ENCODE assay signal across 24 cellular contexts in the genomic region with DNA sequence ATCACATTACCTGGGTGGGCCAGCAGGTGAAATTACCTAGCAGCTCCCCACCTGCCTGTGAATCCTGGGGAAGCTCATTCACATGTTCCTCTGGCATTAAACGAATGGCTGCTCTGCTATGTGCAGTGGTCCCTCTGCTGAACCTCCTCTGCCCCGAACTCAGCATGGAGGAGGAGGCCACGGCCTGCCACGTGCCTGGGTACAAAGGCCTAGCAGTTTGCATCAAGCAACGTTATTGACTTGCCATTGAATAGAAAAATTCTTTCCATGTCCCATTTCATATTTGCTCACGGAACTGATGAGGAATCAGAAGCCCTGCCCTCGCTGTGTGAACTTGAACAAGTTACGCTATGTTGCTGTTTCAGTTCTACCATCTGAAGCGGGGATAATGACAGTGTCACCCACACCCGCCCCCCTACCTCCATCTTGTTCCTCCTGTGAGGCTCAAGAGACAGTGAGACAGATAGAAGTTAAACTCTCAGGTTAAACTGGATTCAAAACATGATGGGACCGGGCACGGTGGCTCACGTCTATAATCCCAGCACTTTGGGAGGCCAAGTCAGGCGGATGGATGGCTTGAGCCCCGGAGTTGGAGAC. TPM values are rescaled to one million over a fixed set of nuclear protein-coding genes. Genes with fewer than 3 reads are reported as not detected.
A peak's percentile ranks its signal among the peaks of the same experiment; 100 is the strongest.
DNase-seq lines count a peak whose midpoint lies in the region; ATAC-seq, FAIRE-seq and TF ChIP-seq lines count a peak whose summit lies in the region.
"Had no signal": no experiment of that assay in that cellular context is flagged by ENCODE, and none has a peak within 500 bp of the region (broad histone marks: within the 10 kb centered on the region; RNA-seq: fewer than 3 reads in every experiment).

No MANE protein-coding gene starts in this region.

- no peak for TF ChIP-seq RAD21 in Ishikawa (IDR thresholded peaks at IDR 0.05; ENCODE audit: low read depth)
- no peak for TF ChIP-seq RAD21 in H1 (IDR thresholded peaks at IDR 0.05 in 1 of 2, conservative IDR thresholded peaks at IDR 0.05 in 1 of 2; ENCODE audit: low read depth in 2 of 2, low read length in 2 of 2)

- no peak overlapping the region for H3K4ac ChIP-seq in H1 (replicated peaks; ENCODE audit: insufficient read length, low read depth, low read length)

- H4K20me1 ChIP-seq in H1 (replicated peaks in 1 of 2; ENCODE audit: control insufficient read depth in 1 of 2, insufficient read depth in 2 of 2, low read length in 2 of 2), result peaks cover 35 to 47% of the 10 kb centered on the region in 2 experiments

- H3K23ac ChIP-seq in H1 (ENCODE audit: insufficient read length), result no peak overlapping the region

- no peak overlapping the region for H3K4me3 Mint-ChIP-seq in activated CD4-positive, alpha-beta T cell treated with anti-CD3 and anti-CD28 coated beads, Interleukin-2, amount 10 ng/mL, durations not matched to agents 7 days and 5 days
- no peak overlapping the region for H3K4me3 Mint-ChIP-seq in activated CD4-positive, alpha-beta T cell treated with anti-CD3 and anti-CD28 coated beads, Interleukin-2, amount 10 ng/mL, durations not matched to agents 24 days and 14 days
- no peak overlapping the region for H3K4me3 Mint-ChIP-seq in osteocyte (ENCODE audit: unreplicated experiment)
- H3K4me3 Mint-ChIP-seq: activated T-cell treated with anti-CD3 and anti-CD28 coated beads, Interleukin-2, amount 50 U/mL, for 72 hours; naive thymus-derived CD8-positive, alpha-beta T cell; stimulated activated memory B cell treated with anti-CD40 and anti-IgM and Interleukin-4, amounts not matched to agents 10 μg/mL and 1 μg/mL and 100 μg/mL, for 72 hours had no signal

- FAIRE-seq in H1 (lab: Jason Lieb, UNC), result no peak
- FAIRE-seq: G401.6, K562 had no signal

- no peak overlapping the region for H2BK20ac ChIP-seq in H1 (ENCODE audit: low read length)

- H3K4me1 ChIP-seq in H1 (replicated peaks in 1 of 4; ENCODE audit: control insufficient read depth in 3 of 4, insufficient read depth in 4 of 4, low read length in 3 of 4), result peaks cover 7 to 22% (median 19%) of the 10 kb centered on the region in 4 experiments
- peaks cover 0 to 13% of the 10 kb centered on the region in 2 donors for H3K4me1 ChIP-seq in right atrium auricular region
- H3K4me1 ChIP-seq: upper lobe of right lung had no signal

- H3K27ac Mint-ChIP-seq in activated CD4-positive, alpha-beta T cell treated with anti-CD3 and anti-CD28 coated beads, Interleukin-2, amount 10 ng/mL, durations not matched to agents 7 days and 5 days, result peak overlapping the region; percentile 73
- H3K27ac Mint-ChIP-seq in activated CD4-positive, alpha-beta T cell treated with anti-CD3 and anti-CD28 coated beads, Interleukin-2, amount 10 ng/mL, durations not matched to agents 24 days and 14 days, result no peak overlapping the region
- peak overlapping the region; percentile 6 for H3K27ac Mint-ChIP-seq in osteocyte (ENCODE audit: unreplicated experiment)
- H3K27ac Mint-ChIP-seq: activated T-cell treated with anti-CD3 and anti-CD28 coated beads, Interleukin-2, amount 50 U/mL, for 72 hours; stimulated activated memory B cell treated with anti-CD40 and anti-IgM and Interleukin-4, amounts not matched to agents 10 μg/mL and 1 μg/mL and 100 μg/mL, for 72 hours had no signal

- no peaks in the 10 kb centered on the region for H3K23me2 ChIP-seq in H1 (ENCODE audit: low read depth, low read length)

- no peak overlapping the region for H2BK12ac ChIP-seq in H1 (ENCODE audit: low read depth, low read length)

- no peak overlapping the region for H3K18ac ChIP-seq in H1 (ENCODE audit: extremely low read depth, low read length)

- H3K4me2 ChIP-seq in H1 (ENCODE audit: insufficient read depth in 1 of 2, low read depth in 2 of 2, low read length in 2 of 2), result no peak overlapping the region; a peak in 1 of 4 replicates

- DNase-seq in activated CD4-positive, alpha-beta T cell treated with anti-CD3 and anti-CD28 coated beads, Interleukin-2, amount 10 ng/mL, durations not matched to agents 7 days and 5 days, result no peak
- no peak for DNase-seq in activated CD4-positive, alpha-beta T cell treated with anti-CD3 and anti-CD28 coated beads, Interleukin-2, amount 10 ng/mL, durations not matched to agents 24 days and 14 days
- DNase-seq in H1 (ENCODE audit: low read depth in 1 of 2, low spot score in 2 of 2) (no peak), osteocyte (ENCODE audit: extremely low spot score, unreplicated experiment) (no peak), NCI-H2171 (lab: John Stamatoyannopoulos, UW) (no peak), right atrium auricular region (ENCODE audit: low spot score) (no peak)
- DNase-seq: activated T-cell treated with anti-CD3 and anti-CD28 coated beads, Interleukin-2, amount 50 U/mL, for 72 hours; amniotic stem cell; C1 segment of cervical spinal cord; DMS79; effector CD4-positive, alpha-beta T cell; naive thymus-derived CD8-positive, alpha-beta T cell; NCI-H1694 treated with DMSO at 0.1 percent for 48 hours; NCI-H446 treated with DMSO at 0.1 percent for 48 hours; NCI-H82; upper lobe of right lung had no signal

- no peaks in the 10 kb centered on the region for H3K36me3 ChIP-seq in H1 (ENCODE audit: control insufficient read depth in 2 of 4, insufficient read depth in 4 of 4, low read length in 3 of 4)
- H3K36me3 ChIP-seq in right atrium auricular region, result no peaks in the 10 kb centered on the region
- H3K36me3 ChIP-seq: breast epithelium, upper lobe of right lung had no signal

- TF ChIP-seq CTCF in H1 (IDR thresholded peaks at IDR 0.05; ENCODE audit: control extremely low read depth in 1 of 3, insufficient read depth in 1 of 3, low read depth in 1 of 3, low read length in 3 of 3) (no peak), osteocyte (IDR thresholded peaks at IDR 0.05) (no peak), right atrium auricular region (IDR thresholded peaks at IDR 0.05) (no peak)

- H3K4me1 Mint-ChIP-seq in activated CD4-positive, alpha-beta T cell treated with anti-CD3 and anti-CD28 coated beads, Interleukin-2, amount 10 ng/mL, durations not matched to agents 7 days and 5 days, result peaks cover 37% of the 10 kb centered on the region
- peaks cover 40% of the 10 kb centered on the region for H3K4me1 Mint-ChIP-seq in activated CD4-positive, alpha-beta T cell treated with anti-CD3 and anti-CD28 coated beads, Interleukin-2, amount 10 ng/mL, durations not matched to agents 24 days and 14 days
- peaks cover 52% of the 10 kb centered on the region for H3K4me1 Mint-ChIP-seq in osteocyte (ENCODE audit: unreplicated experiment)

- POLR2A ChIA-PET in activated CD4-positive, alpha-beta T cell treated with anti-CD3 and anti-CD28 coated beads, Interleukin-2, amount 10 ng/mL, durations not matched to agents 7 days and 5 days (lab: Charles Lee), result no interaction called here
- POLR2A ChIA-PET in H1 (lab: Charles Lee; ENCODE audit: partially characterized antibody), result interaction anchor here (0.8 to 1.7 kb wide), 8 partner anchors 8 to 32 kb away, joined by 3 to 7 read pairs (median 3); no protein-coding TSS in a partner anchor

- H3K36me3 Mint-ChIP-seq in activated CD4-positive, alpha-beta T cell treated with anti-CD3 and anti-CD28 coated beads, Interleukin-2, amount 10 ng/mL, durations not matched to agents 7 days and 5 days (ENCODE audit: low read depth), result peaks cover 4% of the 10 kb centered on the region
- peaks cover 13% of the 10 kb centered on the region for H3K36me3 Mint-ChIP-seq in activated CD4-positive, alpha-beta T cell treated with anti-CD3 and anti-CD28 coated beads, Interleukin-2, amount 10 ng/mL, durations not matched to agents 24 days and 14 days (ENCODE audit: low read depth)
- H3K36me3 Mint-ChIP-seq in osteocyte (ENCODE audit: unreplicated experiment), result peaks cover 4% of the 10 kb centered on the region
- H3K36me3 Mint-ChIP-seq: naive thymus-derived CD8-positive, alpha-beta T cell had no signal

- 0 out of 2 replicates have a peak overlapping the region, but pooled peaks have one; percentile 35 for H2BK5ac ChIP-seq in H1 (ENCODE audit: low read depth, low read length)

- H3K27me3 ChIP-seq in H1 (replicated peaks in 1 of 4; ENCODE audit: control insufficient read depth in 3 of 4, extremely low read depth in 1 of 4, insufficient read depth in 3 of 4, low read length in 3 of 4) (no peaks in the 10 kb centered on the region), right atrium auricular region (no peaks in the 10 kb centered on the region)
- H3K27me3 ChIP-seq: breast epithelium, SJSA1, upper lobe of right lung had no signal

- no peak overlapping the region for H2BK120ac ChIP-seq in H1 (replicated peaks; ENCODE audit: low read depth, low read length)

- TF ChIP-seq EP300 in Ishikawa (IDR thresholded peaks at IDR 0.05; ENCODE audit: borderline replicate concordance) (no peak), H1 (IDR thresholded peaks at IDR 0.05; ENCODE audit: borderline replicate concordance in 1 of 2, low read depth in 2 of 2, low read length in 2 of 2) (no peak)

- no peak overlapping the region for H2AK5ac ChIP-seq in H1 (ENCODE audit: low read depth, low read length)

- H3K56ac ChIP-seq in H1 (replicated peaks; ENCODE audit: insufficient read length, low read depth, low read length), result no peak overlapping the region

- no peaks in the 10 kb centered on the region for H3K9me3 ChIP-seq in H1 (ENCODE audit: insufficient read depth in 2 of 2, low read depth in 1 of 2, low read length in 1 of 2)
- no peaks in the 10 kb centered on the region for H3K9me3 ChIP-seq in right atrium auricular region
- H3K9me3 ChIP-seq: breast epithelium, SJSA1, upper lobe of right lung had no signal

- no peak overlapping the region for H4K91ac ChIP-seq in H1 (replicated peaks; ENCODE audit: insufficient read length, low read length)

- CTCF ChIA-PET in activated CD4-positive, alpha-beta T cell treated with anti-CD3 and anti-CD28 coated beads, Interleukin-2, amount 10 ng/mL, durations not matched to agents 7 days and 5 days (lab: Charles Lee), result no interaction called here
- CTCF ChIA-PET in H1 (lab: Charles Lee; ENCODE audit: partially characterized antibody), result interaction anchor here (1.5 to 2.4 kb wide), 2 partner anchors 9 to 17 kb away, joined by 4 to 9 read pairs; no protein-coding TSS in a partner anchor

- no peaks in the 10 kb centered on the region for H3K9me3 Mint-ChIP-seq in activated CD4-positive, alpha-beta T cell treated with anti-CD3 and anti-CD28 coated beads, Interleukin-2, amount 10 ng/mL, durations not matched to agents 7 days and 5 days
- H3K9me3 Mint-ChIP-seq in activated CD4-positive, alpha-beta T cell treated with anti-CD3 and anti-CD28 coated beads, Interleukin-2, amount 10 ng/mL, durations not matched to agents 24 days and 14 days, result no peaks in the 10 kb centered on the region
- H3K9me3 Mint-ChIP-seq in osteocyte (ENCODE audit: unreplicated experiment), result no peaks in the 10 kb centered on the region
- H3K9me3 Mint-ChIP-seq: activated T-cell treated with anti-CD3 and anti-CD28 coated beads, Interleukin-2, amount 50 U/mL, for 72 hours; naive thymus-derived CD8-positive, alpha-beta T cell; stimulated activated memory B cell treated with anti-CD40 and anti-IgM and Interleukin-4, amounts not matched to agents 10 μg/mL and 1 μg/mL and 100 μg/mL, for 72 hours had no signal

- no peak overlapping the region for H3K27ac ChIP-seq in H1 (ENCODE audit: low read depth, low read length)
- no peak overlapping the region for H3K27ac ChIP-seq in right atrium auricular region
- H3K27ac ChIP-seq: 22Rv1, breast epithelium, SJSA1, upper lobe of right lung had no signal

- H3K79me2 ChIP-seq in H1 (ENCODE audit: control insufficient read depth in 1 of 2, insufficient read depth in 2 of 2, low read length in 2 of 2), result peaks cover 24 to 100% of the 10 kb centered on the region in 2 experiments

- no peak for TF ChIP-seq POLR2A in H1 (IDR thresholded peaks at IDR 0.05; ENCODE audit: control extremely low read depth in 1 of 2, low read depth in 2 of 2, low read length in 2 of 2)

- ATAC-seq in GM18861 (IDR thresholded peaks at IDR 0.05; ENCODE audit: unreplicated experiment), result no peak
- ATAC-seq: activated T-cell treated with anti-CD3 and anti-CD28 coated beads, Interleukin-2, amount 50 U/mL, for 72 hours; K562; naive thymus-derived CD8-positive, alpha-beta T cell; stimulated activated memory B cell treated with anti-CD40 and anti-IgM and Interleukin-4, amounts not matched to agents 10 μg/mL and 1 μg/mL and 100 μg/mL, for 72 hours had no signal

- intact Hi-C loops in activated CD4-positive, alpha-beta T cell treated with anti-CD3 and anti-CD28 coated beads, Interleukin-2, amount 10 ng/mL, durations not matched to agents 24 days and 14 days (cut with micrococcal nuclease), result no loop called here

- H3K9ac ChIP-seq in H1 (replicated peaks in 1 of 4; ENCODE audit: extremely low read depth in 1 of 4, low read depth in 3 of 4, low read length in 3 of 4), result no peak overlapping the region

- no peak overlapping the region for H3K4me3 ChIP-seq in H1 (ENCODE audit: extremely low read depth in 1 of 4, insufficient read depth in 2 of 4, low read depth in 3 of 4, low read length in 4 of 4)
- no peak overlapping the region for H3K4me3 ChIP-seq in right atrium auricular region
- H3K4me3 ChIP-seq: breast epithelium, K562, SJSA1, upper lobe of right lung had no signal

- no peaks in the 10 kb centered on the region for H3K27me3 Mint-ChIP-seq in activated CD4-positive, alpha-beta T cell treated with anti-CD3 and anti-CD28 coated beads, Interleukin-2, amount 10 ng/mL, durations not matched to agents 7 days and 5 days
- no peaks in the 10 kb centered on the region for H3K27me3 Mint-ChIP-seq in activated CD4-positive, alpha-beta T cell treated with anti-CD3 and anti-CD28 coated beads, Interleukin-2, amount 10 ng/mL, durations not matched to agents 24 days and 14 days
- H3K27me3 Mint-ChIP-seq in osteocyte (ENCODE audit: unreplicated experiment), result no peaks in the 10 kb centered on the region
- H3K27me3 Mint-ChIP-seq: naive thymus-derived CD8-positive, alpha-beta T cell; stimulated activated memory B cell treated with anti-CD40 and anti-IgM and Interleukin-4, amounts not matched to agents 10 μg/mL and 1 μg/mL and 100 μg/mL, for 72 hours had no signal

- H4K8ac ChIP-seq in H1 (ENCODE audit: extremely low read depth, insufficient read depth, low read length), result no peak overlapping the region; the same call in 1 of the 2 replicates

- H3K79me1 ChIP-seq in H1 (ENCODE audit: low read depth, low read length), result peaks cover 36% of the 10 kb centered on the region

- no peak overlapping the region for H2AFZ ChIP-seq in H1 (ENCODE audit: low read length)

- no peak overlapping the region for H2BK15ac ChIP-seq in H1 (ENCODE audit: low read length)

- WGBS in H1 (ENCODE audit: extremely low coverage in 1 of 2, insufficient coverage in 1 of 2, insufficient read length in 1 of 2, insufficient replicate concordance in 2 of 2, low coverage in 1 of 2, low lambda C conversion rate in 2 of 2, missing lambda C conversion rate in 1 of 2), 2 experiments, result 87% methylated on average over 15 of the region's 15 CpGs; no CpG with 5 or more reads in 1 of the 2 experiments

- H3K14ac ChIP-seq in H1 (ENCODE audit: insufficient read length), result no peak overlapping the region

- no peak overlapping the region for H4K5ac ChIP-seq in H1 (ENCODE audit: insufficient read length, low read depth, low read length)

RNA-seq across cellular contexts. Expression of a gene that starts 25.3 kb away (rescaled TPM):
- total RNA-seq in activated CD4-positive, alpha-beta T cell treated with anti-CD3 and anti-CD28 coated beads, Interleukin-2, amount 10 ng/mL, durations not matched to agents 7 days and 5 days, result 10 to 100 TPM; 64.5 to 77.5 TPM
- total RNA-seq in activated CD4-positive, alpha-beta T cell treated with anti-CD3 and anti-CD28 coated beads, Interleukin-2, amount 10 ng/mL, durations not matched to agents 24 days and 14 days, result 137 and 138 TPM in 2 replicates
- total RNA-seq in H1 (2021; fragmentation: NEBNext Ultra II Directional; extraction: Animal tissue kit (Norgen Biotek cat#: 25700)), result 107 and 114 TPM in 2 replicates
- polyA plus RNA-seq in H1 (2011; rRNA removed), result 26.8 and 44.5 TPM in 2 replicates
- 24.8 TPM for polyA plus RNA-seq in H1 (2011; cell fraction: cytosol; rRNA removed)
- polyA plus RNA-seq in H1 (2011; cell fraction: nucleus; rRNA removed), result 56.4 TPM
- polyA plus RNA-seq in H1 (2012, experiment 1 of 2), result 39.3 to 50.8 TPM (median 47.6 TPM) in 4 replicates
- 32.9 TPM for polyA plus RNA-seq in H1 (2012, experiment 2 of 2)
- 65.9 TPM for polyA plus RNA-seq in H1 (2013, experiment 1 of 2)
- 59.6 TPM for polyA plus RNA-seq in H1 (2013, experiment 2 of 2)
- 65.5 and 70.8 TPM in 2 replicates for polyA minus RNA-seq in H1 (2011; rRNA and poly(A)+ RNA removed)
- 51.4 TPM for polyA minus RNA-seq in H1 (2011; cell fraction: cytosol; rRNA and poly(A)+ RNA removed)
- 52.4 TPM for polyA minus RNA-seq in H1 (2011; cell fraction: nucleus; rRNA and poly(A)+ RNA removed)
- total RNA-seq in osteocyte (84.0 and 88.7 TPM in 2 replicates), right atrium auricular region (10 to 100 TPM in 1 of 2 donors, 1 to 10 TPM in 1; 8.6 to 19.5 TPM)
